ENCODE assay signal across 11 cellular contexts in the genomic region with DNA sequence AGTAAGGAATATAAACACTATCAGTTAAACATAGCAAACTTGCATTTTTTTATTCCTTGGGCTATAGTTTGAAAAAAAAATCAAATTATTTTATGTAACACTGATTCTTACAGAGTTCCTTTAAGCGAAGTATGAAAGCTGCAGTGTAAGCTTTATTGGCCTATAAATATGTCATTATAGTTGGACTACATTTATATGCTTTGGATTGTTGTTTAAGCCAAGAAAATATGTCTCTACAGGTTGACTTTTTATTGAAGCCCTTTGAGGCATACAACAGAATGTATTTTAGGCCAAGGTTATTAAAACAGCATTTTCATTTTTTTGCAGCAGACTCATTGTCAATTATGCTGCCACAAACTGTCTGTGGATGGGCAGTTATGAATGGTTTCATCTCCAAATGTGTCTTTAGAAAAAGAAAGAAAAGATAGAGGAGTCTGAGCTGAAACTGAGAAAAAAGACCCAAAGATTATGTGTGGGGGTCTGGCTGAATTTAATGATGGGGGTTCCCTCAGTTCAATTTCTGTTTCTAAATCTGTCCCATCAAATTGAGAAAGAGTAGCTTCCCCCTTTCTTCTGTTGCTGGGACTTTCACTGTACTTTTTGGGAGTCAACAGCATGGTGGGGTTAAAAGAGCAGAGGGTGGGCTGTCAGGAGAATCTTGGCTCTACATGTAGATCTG. TPM values are rescaled to one million over a fixed set of nuclear protein-coding genes. Genes with fewer than 3 reads are reported as not detected.
A peak's percentile ranks its signal among the peaks of the same experiment; 100 is the strongest.
DNase-seq lines count a peak whose midpoint lies in the region; ATAC-seq, FAIRE-seq and TF ChIP-seq lines count a peak whose summit lies in the region.
"Had no signal": no experiment of that assay in that cellular context is flagged by ENCODE, and none has a peak within 500 bp of the region (broad histone marks: within the 10 kb centered on the region; RNA-seq: fewer than 3 reads in every experiment).

No MANE protein-coding gene starts in this region.

- H3K36me3 Mint-ChIP-seq in activated CD4-positive, alpha-beta T cell treated with anti-CD3 and anti-CD28 coated beads, Interleukin-2, amount 10 ng/mL, durations not matched to agents 7 days and 5 days (ENCODE audit: low read depth) = peaks cover 75% of the 10 kb centered on the region
- no peaks in the 10 kb centered on the region for H3K36me3 Mint-ChIP-seq in T-helper 17 cell (ENCODE audit: low read depth)

- H3K27ac Mint-ChIP-seq in activated CD4-positive, alpha-beta T cell treated with anti-CD3 and anti-CD28 coated beads, Interleukin-2, amount 10 ng/mL, durations not matched to agents 7 days and 5 days = peak overlapping the region; percentile 63
- H3K27ac Mint-ChIP-seq in T-helper 17 cell = peak overlapping the region; percentile 53

- H3K4me3 ChIP-seq in stomach = no peak overlapping the region
- H3K4me3 ChIP-seq in effector memory CD4-positive, alpha-beta T cell (ENCODE audit: insufficient read depth, low read depth, low read length, poor library complexity, severe bottlenecking) = no peak overlapping the region

- no peak for ATAC-seq in T-helper 17 cell
- ATAC-seq in HG03520 (IDR thresholded peaks at IDR 0.05; ENCODE audit: unreplicated experiment) = no peak

- peak overlapping the region in 4 of 5 donors; percentile 77 to 88 (median 80) for H3K27ac ChIP-seq in stomach
- no peak overlapping the region for H3K27ac ChIP-seq in effector memory CD4-positive, alpha-beta T cell (ENCODE audit: insufficient read depth, low read length, poor library complexity, severe bottlenecking)

- intact Hi-C loops in stomach (cut with DNase I; ENCODE audit: low total_unique reads) = no loop called here

- H3K4me1 Mint-ChIP-seq in activated CD4-positive, alpha-beta T cell treated with anti-CD3 and anti-CD28 coated beads, Interleukin-2, amount 10 ng/mL, durations not matched to agents 7 days and 5 days = peaks cover 50% of the 10 kb centered on the region
- H3K4me1 Mint-ChIP-seq in T-helper 17 cell = peaks cover 22% of the 10 kb centered on the region

- POLR2A ChIA-PET in activated CD4-positive, alpha-beta T cell treated with anti-CD3 and anti-CD28 coated beads, Interleukin-2, amount 10 ng/mL, durations not matched to agents 7 days and 5 days (lab: Charles Lee) = interaction anchor here (0.7 kb wide), 1 partner anchor 49 kb away, joined by 3 read pairs; no protein-coding TSS in a partner anchor

- peak; percentile 66 for FAIRE-seq in islet of Langerhans (lab: Jason Lieb, UNC)

- CTCF ChIA-PET in activated CD4-positive, alpha-beta T cell treated with anti-CD3 and anti-CD28 coated beads, Interleukin-2, amount 10 ng/mL, durations not matched to agents 7 days and 5 days (lab: Charles Lee) = interaction anchor here (0.7 to 1.6 kb wide), 2 partner anchors 29 to 48 kb away, joined by 3 to 5 read pairs; no protein-coding TSS in a partner anchor

- DNase-seq in activated CD4-positive, alpha-beta T cell treated with anti-CD3 and anti-CD28 coated beads, Interleukin-2, amount 10 ng/mL, durations not matched to agents 7 days and 5 days = no peak
- DNase-seq in activated CD4-positive, alpha-beta T cell treated with anti-CD3 and anti-CD28 coated beads for 48 hours = no peak
- DNase-seq in T-helper 17 cell (no peak), stomach (no peak), NCI-H1105 treated with DMSO at 0.1 percent for 48 hours (lab: John Stamatoyannopoulos, UW) (no peak)
- DNase-seq in effector memory CD4-positive, alpha-beta T cell = no peak
- DNase-seq: islet precursor cell, NCI-H187, OCI-M1 had no signal

- H3K27me3 ChIP-seq in stomach = no peaks in the 10 kb centered on the region
- no peaks in the 10 kb centered on the region for H3K27me3 ChIP-seq in effector memory CD4-positive, alpha-beta T cell (replicated peaks; ENCODE audit: control insufficient read depth, insufficient read depth, low read length, poor library complexity, severe bottlenecking)

- H3K27me3 Mint-ChIP-seq in activated CD4-positive, alpha-beta T cell treated with anti-CD3 and anti-CD28 coated beads, Interleukin-2, amount 10 ng/mL, durations not matched to agents 7 days and 5 days = no peaks in the 10 kb centered on the region
- H3K27me3 Mint-ChIP-seq in T-helper 17 cell = no peaks in the 10 kb centered on the region

- H3K9me3 ChIP-seq in T-helper 17 cell (ENCODE audit: control insufficient read depth, low read length, poor library complexity, severe bottlenecking) = no peaks in the 10 kb centered on the region
- H3K9me3 ChIP-seq in stomach = no peaks in the 10 kb centered on the region
- H3K9me3 ChIP-seq in effector memory CD4-positive, alpha-beta T cell (ENCODE audit: control insufficient read depth, low read length) = no peaks in the 10 kb centered on the region

- peaks cover 12 to 56% (median 36%) of the 10 kb centered on the region in 4 donors for H3K4me1 ChIP-seq in stomach
- peaks cover 15% of the 10 kb centered on the region for H3K4me1 ChIP-seq in effector memory CD4-positive, alpha-beta T cell (ENCODE audit: control insufficient read depth, insufficient read depth, low read length, poor library complexity, severe bottlenecking)

- TF ChIP-seq POLR2A in stomach (IDR thresholded peaks at IDR 0.05) = no peak

- peaks cover 0 to 27% (median 22%) of the 10 kb centered on the region in 4 donors for H3K36me3 ChIP-seq in stomach
- H3K36me3 ChIP-seq in effector memory CD4-positive, alpha-beta T cell (ENCODE audit: control insufficient read depth, insufficient read depth, low read length) = no peaks in the 10 kb centered on the region

- no peaks in the 10 kb centered on the region for H3K9me3 Mint-ChIP-seq in activated CD4-positive, alpha-beta T cell treated with anti-CD3 and anti-CD28 coated beads, Interleukin-2, amount 10 ng/mL, durations not matched to agents 7 days and 5 days

- no peak for TF ChIP-seq EP300 in stomach (IDR thresholded peaks at IDR 0.05)

- TF ChIP-seq CTCF in stomach (IDR thresholded peaks at IDR 0.05) = no peak

- H3K4me3 Mint-ChIP-seq in activated CD4-positive, alpha-beta T cell treated with anti-CD3 and anti-CD28 coated beads, Interleukin-2, amount 10 ng/mL, durations not matched to agents 7 days and 5 days = no peak overlapping the region
- H3K4me3 Mint-ChIP-seq in T-helper 17 cell = no peak overlapping the region

- 65 to 84% (median 74%) methylated on average over 1 of the region's 1 CpG for WGBS in stomach, 5 donors

RNA-seq across cellular contexts. Expression of gene ARID5B, which starts 43.1 kb away (rescaled TPM):
- 10 to 100 TPM; 41.2 to 42.9 TPM for total RNA-seq in activated CD4-positive, alpha-beta T cell treated with anti-CD3 and anti-CD28 coated beads, Interleukin-2, amount 10 ng/mL, durations not matched to agents 7 days and 5 days
- total RNA-seq in T-helper 17 cell = 10 to 100 TPM; 58.2 to 67.6 TPM
- 10 to 100 TPM in 4 of 5 donors, 1 to 10 TPM in 1; 8.7 to 64.2 (median 21.9) TPM for total RNA-seq in stomach
- 1 to 10 TPM; 5.4 to 8.2 (median 5.9) TPM for polyA plus RNA-seq in stomach
